ENCODE assay signal across 9 cellular contexts in genomic region chr13:99495478-99496321, GRCh38. TPM values are rescaled to one million over a fixed set of nuclear protein-coding genes. Genes with fewer than 3 reads are reported as not detected.
DNase-seq lines count a peak whose midpoint lies in the region; ATAC-seq and TF ChIP-seq lines count a peak whose summit lies in the region.
"Had no signal": no experiment of that assay in that cellular context is flagged by ENCODE, and none has a peak within 500 bp of the region (broad histone marks: within the 10 kb centered on the region; RNA-seq: fewer than 3 reads in every experiment).

No MANE protein-coding gene starts in this region.

- H3K27ac Mint-ChIP-seq in brain (peak overlapping the region in 4 of 5 experiments; percentile 41 to 74 (median 62)), osteocyte (ENCODE audit: unreplicated experiment) (peak overlapping the region; percentile 71)

- DNase-seq in CD1c-positive myeloid dendritic cell (ENCODE audit: extremely low spot score), result peak; percentile 11
- no peak for DNase-seq in osteocyte (ENCODE audit: extremely low spot score, unreplicated experiment)
- no peak for DNase-seq in NOMO-1 (lab: John Stamatoyannopoulos, UW; ENCODE audit: unreplicated experiment in 2 of 2)
- DNase-seq in SKM-1 (lab: John Stamatoyannopoulos, UW; ENCODE audit: unreplicated experiment), result no peak
- DNase-seq in DMS79 (lab: John Stamatoyannopoulos, UW), result no peak
- DNase-seq: NCI-H1092 treated with DMSO at 0.1 percent for 48 hours had no signal

- H3K27me3 Mint-ChIP-seq in brain (peaks cover 18% of the 10 kb centered on the region), osteocyte (ENCODE audit: unreplicated experiment) (peaks cover 6% of the 10 kb centered on the region)

- H3K9me3 Mint-ChIP-seq in brain (peaks cover 0 to 19% (median 5%) of the 10 kb centered on the region in 5 experiments), osteocyte (ENCODE audit: unreplicated experiment) (no peaks in the 10 kb centered on the region)

- H3K4me3 Mint-ChIP-seq in brain (peak overlapping the region; percentile 8 to 73 (median 12)), osteocyte (ENCODE audit: unreplicated experiment) (peak overlapping the region; percentile 20)

- H3K36me3 Mint-ChIP-seq in brain (no peaks in the 10 kb centered on the region), osteocyte (ENCODE audit: unreplicated experiment) (no peaks in the 10 kb centered on the region)

- H3K4me1 Mint-ChIP-seq in brain (peaks cover 46% of the 10 kb centered on the region), osteocyte (ENCODE audit: unreplicated experiment) (peaks cover 30% of the 10 kb centered on the region)

- ATAC-seq in HG03196 (IDR thresholded peaks at IDR 0.05; ENCODE audit: unreplicated experiment) (peak; percentile 33), GM21529 (IDR thresholded peaks at IDR 0.05; ENCODE audit: unreplicated experiment) (no peak)

- TF ChIP-seq CTCF in brain (conservative IDR thresholded peaks at IDR 0.05), result no peak
- no peak for TF ChIP-seq CTCF in osteocyte (IDR thresholded peaks at IDR 0.05)

RNA-seq across cellular contexts. Expression of gene TM9SF2, which starts 5.6 kb away (rescaled TPM):
- polyA plus RNA-seq in brain (ENCODE audit: insufficient read depth, low read depth, low replicate concordance), result 110 TPM
- 122 and 130 TPM in 2 replicates for total RNA-seq in osteocyte
